ENCODE assay signal across 9 cellular contexts in the genomic region with DNA sequence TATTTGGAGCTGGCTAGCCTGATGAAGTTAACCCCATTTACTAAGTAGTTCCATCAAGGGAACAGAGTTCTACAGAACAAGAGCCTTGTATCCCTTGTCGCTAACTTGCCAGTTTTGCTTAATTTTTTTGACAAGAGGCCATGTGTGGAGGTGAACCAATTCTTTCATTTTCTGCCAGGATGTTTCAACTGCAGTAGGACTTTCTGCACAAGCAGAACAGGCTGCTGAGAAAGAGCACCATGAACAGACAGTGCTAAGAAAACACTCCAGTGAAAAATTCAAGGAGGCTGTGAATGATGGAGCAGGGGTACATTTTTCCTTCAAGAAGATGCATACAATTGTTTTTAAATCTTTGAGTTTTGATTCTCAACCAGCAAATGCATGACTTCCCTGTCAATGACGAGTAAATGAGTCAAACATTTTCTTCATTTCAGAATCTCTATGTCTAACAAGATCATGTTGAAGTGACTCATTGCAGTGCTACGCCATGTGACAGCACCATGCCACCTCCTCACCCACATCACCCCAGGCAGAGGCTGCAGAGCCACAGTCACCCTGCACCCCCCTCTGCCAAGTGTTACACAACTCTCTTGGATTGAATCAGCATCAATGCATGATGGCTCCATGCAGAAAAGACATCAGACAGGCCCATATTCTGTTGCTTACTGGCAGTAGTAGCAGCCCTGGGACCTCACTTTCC.
DNase-seq lines count a peak whose midpoint lies in the region; ATAC-seq and TF ChIP-seq lines count a peak whose summit lies in the region.
"Had no signal": no experiment of that assay in that cellular context is flagged by ENCODE, and none has a peak within 500 bp of the region (broad histone marks: within the 10 kb centered on the region; RNA-seq: fewer than 3 reads in every experiment).

No MANE protein-coding gene starts in this region.

- ATAC-seq in GM18517 (IDR thresholded peaks at IDR 0.05; ENCODE audit: unreplicated experiment), result no peak

- no peaks in the 10 kb centered on the region for H3K36me3 ChIP-seq in hepatocyte (replicated peaks; ENCODE audit: insufficient read depth, low read depth)

- TF ChIP-seq CTCF in hepatocyte (IDR thresholded peaks at IDR 0.05; ENCODE audit: poor library complexity), result no peak

- 94% methylated on average over 3 of the region's 3 CpGs for WGBS in hepatocyte (ENCODE audit: low lambda C conversion rate, missing lambda C conversion rate)

- H3K9me3 ChIP-seq in hepatocyte (ENCODE audit: low read depth), result no peaks in the 10 kb centered on the region

- no peaks in the 10 kb centered on the region for H3K79me2 ChIP-seq in hepatocyte

- H4K20me1 ChIP-seq in hepatocyte (ENCODE audit: insufficient read depth, poor library complexity, severe bottlenecking), result no peaks in the 10 kb centered on the region

- no peak overlapping the region for H3K27ac ChIP-seq in hepatocyte
- H3K27ac ChIP-seq: C4-2B had no signal

- H3K4me1 ChIP-seq in hepatocyte (ENCODE audit: insufficient read depth), result no peaks in the 10 kb centered on the region

- H3K4me3 ChIP-seq in hepatocyte, result no peak overlapping the region

- peak; percentile 6 for DNase-seq in activated CD4-positive, CD25-positive, alpha-beta regulatory T cell treated with anti-CD3 and anti-CD28 coated beads, Interleukin-2, amount 50 U/mL, for 16 hours (ENCODE audit: low read depth, low spot score)
- DNase-seq in activated CD4-positive, CD25-positive, alpha-beta regulatory T cell (lab: John Stamatoyannopoulos, UW), result no peak
- DNase-seq in activated CD8-positive, alpha-beta memory T cell treated with anti-CD3 and anti-CD28 coated beads, Interleukin-2, amount 50 U/mL, for 24 hours (ENCODE audit: extremely low read depth), result peak; percentile 56
- DNase-seq in fibroblast of the conjunctiva (ENCODE audit: low read depth) (peak; percentile 57), hepatocyte (ENCODE audit: low spot score) (no peak), SHP77 treated with DMSO at 0.1 percent for 48 hours (lab: John Stamatoyannopoulos, UW) (no peak)
- DNase-seq in stimulated activated CD4-positive, alpha-beta T cell treated with anti-CD3 and anti-CD28 coated beads, Interleukin-2, amount 100 ng/mL, for 48 hours, result peak; percentile 54 to 63

- no peak overlapping the region for H2AFZ ChIP-seq in hepatocyte

- H3K27me3 ChIP-seq in hepatocyte, result no peaks in the 10 kb centered on the region

- no peak overlapping the region for H3K4me2 ChIP-seq in hepatocyte

- H3K9me2 ChIP-seq in hepatocyte (replicated peaks; ENCODE audit: insufficient read depth), result no peaks in the 10 kb centered on the region

Comparison
In these comparisons a context has a peak if more than half of its experiments do, and no peak if none do; other contexts are left out.
1. DNase-seq: peak in activated CD4-positive, CD25-positive, alpha-beta regulatory T cell treated with anti-CD3 and anti-CD28 coated beads, Interleukin-2, amount 50 U/mL, for 16 hours (single experiment), activated CD8-positive, alpha-beta memory T cell treated with anti-CD3 and anti-CD28 coated beads, Interleukin-2, amount 50 U/mL, for 24 hours (single experiment), fibroblast of the conjunctiva (single experiment) and stimulated activated CD4-positive, alpha-beta T cell treated with anti-CD3 and anti-CD28 coated beads, Interleukin-2, amount 100 ng/mL, for 48 hours (2 of 2); none in activated CD4-positive, CD25-positive, alpha-beta regulatory T cell (0 of 4), hepatocyte (single experiment) and SHP77 treated with DMSO at 0.1 percent for 48 hours (single experiment).